1 cellular context compared by ENCODE assay signal in the genomic region with DNA sequence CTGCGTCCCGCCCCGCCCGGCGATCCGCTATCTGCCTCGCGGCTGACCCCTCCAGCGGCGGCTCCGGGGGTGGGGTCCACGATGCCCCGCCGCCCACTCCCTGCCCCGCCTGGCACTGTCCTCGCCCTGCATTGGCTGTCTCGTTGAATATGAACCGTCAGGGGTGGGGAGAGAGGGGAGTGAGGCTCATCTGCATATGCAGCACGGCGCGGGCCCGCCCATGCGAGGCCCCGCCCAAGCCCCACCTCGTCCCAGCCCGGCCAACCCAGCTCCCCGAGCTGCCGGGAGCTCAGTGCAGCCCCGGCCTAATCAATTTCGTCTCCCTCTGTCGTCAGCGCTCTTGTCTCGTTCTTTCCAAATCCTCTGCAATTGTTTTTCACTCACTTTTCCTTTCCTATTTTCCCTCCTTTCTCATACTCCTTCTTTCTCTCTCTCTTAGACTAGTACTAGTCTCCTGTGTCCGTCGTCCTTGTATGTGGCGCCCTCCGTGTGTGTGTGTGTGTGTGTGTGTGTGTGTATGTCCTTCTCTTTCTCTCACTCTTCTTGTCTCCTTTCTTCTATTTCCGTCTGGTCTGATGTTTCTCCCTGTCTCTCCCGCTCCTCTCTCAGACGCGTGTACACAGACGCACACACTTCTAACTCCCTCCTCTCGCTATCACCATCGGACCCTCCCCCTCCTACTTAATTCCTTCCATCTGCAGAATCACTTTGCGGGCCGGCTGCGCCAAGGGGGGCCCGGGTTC.
TF ChIP-seq lines count a peak whose summit lies in the region.

No MANE protein-coding gene starts in this region.

TF ChIP-seq in K562, 482 proteins besides CTCF, POLR2A, EP300 and RAD21 (continued from another document and continues in another):
- TF ChIP-seq, protein P1, sequence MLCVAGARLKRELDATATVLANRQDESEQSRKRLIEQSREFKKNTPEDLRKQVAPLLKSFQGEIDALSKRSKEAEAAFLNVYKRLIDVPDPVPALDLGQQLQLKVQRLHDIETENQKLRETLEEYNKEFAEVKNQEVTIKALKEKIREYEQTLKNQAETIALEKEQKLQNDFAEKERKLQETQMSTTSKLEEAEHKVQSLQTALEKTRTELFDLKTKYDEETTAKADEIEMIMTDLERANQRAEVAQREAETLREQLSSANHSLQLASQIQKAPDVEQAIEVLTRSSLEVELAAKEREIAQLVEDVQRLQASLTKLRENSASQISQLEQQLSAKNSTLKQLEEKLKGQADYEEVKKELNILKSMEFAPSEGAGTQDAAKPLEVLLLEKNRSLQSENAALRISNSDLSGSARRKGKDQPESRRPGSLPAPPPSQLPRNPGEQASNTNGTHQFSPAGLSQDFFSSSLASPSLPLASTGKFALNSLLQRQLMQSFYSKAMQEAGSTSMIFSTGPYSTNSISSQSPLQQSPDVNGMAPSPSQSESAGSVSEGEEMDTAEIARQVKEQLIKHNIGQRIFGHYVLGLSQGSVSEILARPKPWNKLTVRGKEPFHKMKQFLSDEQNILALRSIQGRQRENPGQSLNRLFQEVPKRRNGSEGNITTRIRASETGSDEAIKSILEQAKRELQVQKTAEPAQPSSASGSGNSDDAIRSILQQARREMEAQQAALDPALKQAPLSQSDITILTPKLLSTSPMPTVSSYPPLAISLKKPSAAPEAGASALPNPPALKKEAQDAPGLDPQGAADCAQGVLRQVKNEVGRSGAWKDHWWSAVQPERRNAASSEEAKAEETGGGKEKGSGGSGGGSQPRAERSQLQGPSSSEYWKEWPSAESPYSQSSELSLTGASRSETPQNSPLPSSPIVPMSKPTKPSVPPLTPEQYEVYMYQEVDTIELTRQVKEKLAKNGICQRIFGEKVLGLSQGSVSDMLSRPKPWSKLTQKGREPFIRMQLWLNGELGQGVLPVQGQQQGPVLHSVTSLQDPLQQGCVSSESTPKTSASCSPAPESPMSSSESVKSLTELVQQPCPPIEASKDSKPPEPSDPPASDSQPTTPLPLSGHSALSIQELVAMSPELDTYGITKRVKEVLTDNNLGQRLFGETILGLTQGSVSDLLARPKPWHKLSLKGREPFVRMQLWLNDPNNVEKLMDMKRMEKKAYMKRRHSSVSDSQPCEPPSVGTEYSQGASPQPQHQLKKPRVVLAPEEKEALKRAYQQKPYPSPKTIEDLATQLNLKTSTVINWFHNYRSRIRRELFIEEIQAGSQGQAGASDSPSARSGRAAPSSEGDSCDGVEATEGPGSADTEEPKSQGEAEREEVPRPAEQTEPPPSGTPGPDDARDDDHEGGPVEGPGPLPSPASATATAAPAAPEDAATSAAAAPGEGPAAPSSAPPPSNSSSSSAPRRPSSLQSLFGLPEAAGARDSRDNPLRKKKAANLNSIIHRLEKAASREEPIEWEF (CRISPR knock-in tag; IDR thresholded peaks at IDR 0.05), result no peak
- TF ChIP-seq ZNF134 (CRISPR knock-in tag; conservative IDR thresholded peaks at IDR 0.05) (no peak), ZNF551 (CRISPR knock-in tag; IDR thresholded peaks at IDR 0.05) (no peak), WHSC1 (IDR thresholded peaks at IDR 0.05; ENCODE audit: low read length) (no peak), TCF7L2 (IDR thresholded peaks at IDR 0.05; ENCODE audit: low read depth, low read length) (no peak), TARDBP (IDR thresholded peaks at IDR 0.05) (peak; percentile 35; the same call in 1 of the 2 replicates), ZNF274 (IDR thresholded peaks at IDR 0.05; ENCODE audit: borderline replicate concordance, low read depth, low read length) (no peak), IRF2 (CRISPR knock-in tag; IDR thresholded peaks at IDR 0.05) (no peak), ZNF586 (CRISPR knock-in tag; conservative IDR thresholded peaks at IDR 0.05) (no peak), HSF4 (CRISPR knock-in tag; IDR thresholded peaks at IDR 0.05; ENCODE audit: borderline replicate concordance) (no peak), ZNF354B (CRISPR knock-in tag; IDR thresholded peaks at IDR 0.05) (no peak), DPF2 (IDR thresholded peaks at IDR 0.05) (peak; percentile 98), GTF2F1 (IDR thresholded peaks at IDR 0.05; ENCODE audit: low read depth, low read length) (no peak), ZNF12 (CRISPR knock-in tag; IDR thresholded peaks at IDR 0.05) (peak; percentile 72; the same call in 1 of the 2 replicates), MIER1 (IDR thresholded peaks at IDR 0.05; ENCODE audit: low read depth) (peak; percentile 86), ZNF79 (CRISPR knock-in tag; IDR thresholded peaks at IDR 0.05; ENCODE audit: low read depth) (no peak), TCF3 (CRISPR knock-in tag; IDR thresholded peaks at IDR 0.05) (0 out of 2 replicates have a peak, but pooled peaks have one; percentile 19), NCOR1 (IDR thresholded peaks at IDR 0.05) (no peak; the same call in 1 of the 2 replicates), ZNF780A (CRISPR knock-in tag; IDR thresholded peaks at IDR 0.05) (no peak), SETDB1 (IDR thresholded peaks at IDR 0.05; ENCODE audit: low read length) (no peak), RBM25 (IDR thresholded peaks at IDR 0.05; ENCODE audit: low read depth, low read length, severe bottlenecking) (no peak), FOXP1 (CRISPR knock-in tag; IDR thresholded peaks at IDR 0.05) (no peak)
- TF ChIP-seq, protein P2, sequence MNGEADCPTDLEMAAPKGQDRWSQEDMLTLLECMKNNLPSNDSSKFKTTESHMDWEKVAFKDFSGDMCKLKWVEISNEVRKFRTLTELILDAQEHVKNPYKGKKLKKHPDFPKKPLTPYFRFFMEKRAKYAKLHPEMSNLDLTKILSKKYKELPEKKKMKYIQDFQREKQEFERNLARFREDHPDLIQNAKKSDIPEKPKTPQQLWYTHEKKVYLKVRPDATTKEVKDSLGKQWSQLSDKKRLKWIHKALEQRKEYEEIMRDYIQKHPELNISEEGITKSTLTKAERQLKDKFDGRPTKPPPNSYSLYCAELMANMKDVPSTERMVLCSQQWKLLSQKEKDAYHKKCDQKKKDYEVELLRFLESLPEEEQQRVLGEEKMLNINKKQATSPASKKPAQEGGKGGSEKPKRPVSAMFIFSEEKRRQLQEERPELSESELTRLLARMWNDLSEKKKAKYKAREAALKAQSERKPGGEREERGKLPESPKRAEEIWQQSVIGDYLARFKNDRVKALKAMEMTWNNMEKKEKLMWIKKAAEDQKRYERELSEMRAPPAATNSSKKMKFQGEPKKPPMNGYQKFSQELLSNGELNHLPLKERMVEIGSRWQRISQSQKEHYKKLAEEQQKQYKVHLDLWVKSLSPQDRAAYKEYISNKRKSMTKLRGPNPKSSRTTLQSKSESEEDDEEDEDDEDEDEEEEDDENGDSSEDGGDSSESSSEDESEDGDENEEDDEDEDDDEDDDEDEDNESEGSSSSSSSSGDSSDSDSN (IDR thresholded peaks at IDR 0.05; ENCODE audit: borderline replicate concordance in 1 of 2, low read depth in 2 of 2, low read length in 2 of 2), result peak in 1 of 2 experiments; percentile 57; a peak in 1 of 4 replicates
- TF ChIP-seq, protein P3, sequence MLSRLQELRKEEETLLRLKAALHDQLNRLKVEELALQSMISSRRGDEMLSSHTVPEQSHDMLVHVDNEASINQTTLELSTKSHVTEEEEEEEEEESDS (CRISPR knock-in tag; IDR thresholded peaks at IDR 0.05), result no peak
- TF ChIP-seq, protein P4, sequence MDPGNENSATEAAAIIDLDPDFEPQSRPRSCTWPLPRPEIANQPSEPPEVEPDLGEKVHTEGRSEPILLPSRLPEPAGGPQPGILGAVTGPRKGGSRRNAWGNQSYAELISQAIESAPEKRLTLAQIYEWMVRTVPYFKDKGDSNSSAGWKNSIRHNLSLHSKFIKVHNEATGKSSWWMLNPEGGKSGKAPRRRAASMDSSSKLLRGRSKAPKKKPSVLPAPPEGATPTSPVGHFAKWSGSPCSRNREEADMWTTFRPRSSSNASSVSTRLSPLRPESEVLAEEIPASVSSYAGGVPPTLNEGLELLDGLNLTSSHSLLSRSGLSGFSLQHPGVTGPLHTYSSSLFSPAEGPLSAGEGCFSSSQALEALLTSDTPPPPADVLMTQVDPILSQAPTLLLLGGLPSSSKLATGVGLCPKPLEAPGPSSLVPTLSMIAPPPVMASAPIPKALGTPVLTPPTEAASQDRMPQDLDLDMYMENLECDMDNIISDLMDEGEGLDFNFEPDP (CRISPR knock-in tag; IDR thresholded peaks at IDR 0.05), result 0 out of 2 replicates have a peak, but pooled peaks have one; percentile 67
- TF ChIP-seq, protein P5, sequence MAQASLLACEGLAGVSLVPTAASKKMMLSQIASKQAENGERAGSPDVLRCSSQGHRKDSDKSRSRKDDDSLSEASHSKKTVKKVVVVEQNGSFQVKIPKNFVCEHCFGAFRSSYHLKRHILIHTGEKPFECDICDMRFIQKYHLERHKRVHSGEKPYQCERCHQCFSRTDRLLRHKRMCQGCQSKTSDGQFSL (CRISPR knock-in tag; IDR thresholded peaks at IDR 0.05), result peak; percentile 69
- TF ChIP-seq, protein P5 (tag; IDR thresholded peaks at IDR 0.05), result 0 out of 4 replicates have a peak, but pooled peaks of 1 of the 2 experiments have one; percentile 82
- TF ChIP-seq, protein P6, sequence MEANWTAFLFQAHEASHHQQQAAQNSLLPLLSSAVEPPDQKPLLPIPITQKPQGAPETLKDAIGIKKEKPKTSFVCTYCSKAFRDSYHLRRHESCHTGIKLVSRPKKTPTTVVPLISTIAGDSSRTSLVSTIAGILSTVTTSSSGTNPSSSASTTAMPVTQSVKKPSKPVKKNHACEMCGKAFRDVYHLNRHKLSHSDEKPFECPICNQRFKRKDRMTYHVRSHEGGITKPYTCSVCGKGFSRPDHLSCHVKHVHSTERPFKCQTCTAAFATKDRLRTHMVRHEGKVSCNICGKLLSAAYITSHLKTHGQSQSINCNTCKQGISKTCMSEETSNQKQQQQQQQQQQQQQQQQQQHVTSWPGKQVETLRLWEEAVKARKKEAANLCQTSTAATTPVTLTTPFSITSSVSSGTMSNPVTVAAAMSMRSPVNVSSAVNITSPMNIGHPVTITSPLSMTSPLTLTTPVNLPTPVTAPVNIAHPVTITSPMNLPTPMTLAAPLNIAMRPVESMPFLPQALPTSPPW (CRISPR knock-in tag; IDR thresholded peaks at IDR 0.05), result peak; percentile 88
- TF ChIP-seq, protein P7, sequence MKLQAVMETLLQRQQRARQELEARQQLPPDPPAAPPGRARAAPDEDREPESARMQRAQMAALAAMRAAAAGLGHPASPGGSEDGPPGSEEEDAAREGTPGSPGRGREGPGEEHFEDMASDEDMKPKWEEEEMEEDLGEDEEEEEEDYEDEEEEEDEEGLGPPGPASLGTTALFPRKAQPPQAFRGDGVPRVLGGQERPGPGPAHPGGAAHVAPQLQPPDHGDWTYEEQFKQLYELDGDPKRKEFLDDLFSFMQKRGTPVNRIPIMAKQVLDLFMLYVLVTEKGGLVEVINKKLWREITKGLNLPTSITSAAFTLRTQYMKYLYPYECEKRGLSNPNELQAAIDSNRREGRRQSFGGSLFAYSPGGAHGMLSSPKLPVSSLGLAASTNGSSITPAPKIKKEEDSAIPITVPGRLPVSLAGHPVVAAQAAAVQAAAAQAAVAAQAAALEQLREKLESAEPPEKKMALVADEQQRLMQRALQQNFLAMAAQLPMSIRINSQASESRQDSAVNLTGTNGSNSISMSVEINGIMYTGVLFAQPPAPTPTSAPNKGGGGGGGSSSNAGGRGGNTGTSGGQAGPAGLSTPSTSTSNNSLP (IDR thresholded peaks at IDR 0.05; ENCODE audit: borderline replicate concordance, low read depth, low read length), result no peak
